ENCODE assay signal across 24 cellular contexts in the genomic region with DNA sequence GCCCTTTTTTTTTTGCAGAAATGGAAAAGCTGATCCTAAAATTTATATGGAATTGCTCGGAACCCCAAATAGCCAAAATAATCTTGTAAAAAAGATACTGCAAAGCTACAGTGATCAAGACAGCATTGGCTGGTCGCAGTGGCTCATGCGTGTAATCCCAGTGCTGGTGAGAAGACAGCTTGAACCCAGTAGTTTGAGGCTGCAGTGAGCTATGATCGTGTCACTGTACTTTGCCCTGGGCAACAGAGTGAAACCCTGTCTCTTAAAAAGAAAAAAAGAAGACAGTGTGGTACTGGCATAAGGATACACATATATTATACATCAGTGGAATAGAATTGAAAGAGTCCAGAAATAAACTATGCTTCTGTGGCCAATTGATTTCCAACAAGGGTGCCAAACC. TPM values are rescaled to one million over a fixed set of nuclear protein-coding genes. Genes with fewer than 3 reads are reported as not detected.
DNase-seq lines count a peak whose midpoint lies in the region; ATAC-seq, FAIRE-seq and TF ChIP-seq lines count a peak whose summit lies in the region.
"Had no signal": no experiment of that assay in that cellular context is flagged by ENCODE, and none has a peak within 500 bp of the region (broad histone marks: within the 10 kb centered on the region; RNA-seq: fewer than 3 reads in every experiment).

No MANE protein-coding gene starts in this region.

- H3K9me2 ChIP-seq in MM.1S (replicated peaks; ENCODE audit: insufficient read depth, low read length) (no peaks in the 10 kb centered on the region), GM23338 (ENCODE audit: insufficient read depth) (no peaks in the 10 kb centered on the region)

- peaks cover 95% of the 10 kb centered on the region for H3F3A ChIP-seq in MM.1S (ENCODE audit: insufficient read depth, low read length)
- H3F3A ChIP-seq in GM23338 (replicated peaks; ENCODE audit: low read depth): 0 out of 2 replicates have a peak, but pooled peaks cover 4% of the 10 kb centered on the region

- TF ChIP-seq EP300 in HepG2 (IDR thresholded peaks at IDR 0.05; ENCODE audit: low read depth in 2 of 2, low read length in 2 of 2) (no peak), HepG2 (CRISPR knock-in tag; IDR thresholded peaks at IDR 0.05; ENCODE audit: borderline replicate concordance) (no peak)

- peak overlapping the region; percentile 44 for H3K27ac Mint-ChIP-seq in activated naive CD8-positive, alpha-beta T cell treated with anti-CD3 and anti-CD28 coated beads, Interleukin-2, amount 10 ng/mL, durations not matched to agents 7 days and 5 days
- no peak overlapping the region for H3K27ac Mint-ChIP-seq in GM23338
- H3K27ac Mint-ChIP-seq: progenitor cell of endocrine pancreas had no signal

- H3K27ac ChIP-seq in HepG2 (ENCODE audit: extremely low read length, insufficient read depth, low read length): no peak overlapping the region
- no peak overlapping the region for H3K27ac ChIP-seq in right lobe of liver
- H3K27ac ChIP-seq in MM.1S (ENCODE audit: low read length): peak overlapping the region; percentile 99
- no peak overlapping the region for H3K27ac ChIP-seq in GM23338 (ENCODE audit: low read depth)
- H3K27ac ChIP-seq in left ventricle myocardium inferior (replicated peaks): no peak overlapping the region
- H3K27ac ChIP-seq: neural progenitor cell had no signal

- no TSS peak for BruUV-seq in HepG2 (replicated peaks; lab: Mats Ljungman, UMichigan)

- H3K9ac ChIP-seq in HepG2 (ENCODE audit: insufficient read depth, low read depth, low read length) (no peak overlapping the region), MM.1S (ENCODE audit: low read length) (peak overlapping the region; percentile 99)
- H3K9ac ChIP-seq: neural progenitor cell had no signal

- H3K4me2 ChIP-seq in HepG2 (ENCODE audit: low read depth, low read length): no peak overlapping the region
- peak overlapping the region; percentile 77 for H3K4me2 ChIP-seq in MM.1S (ENCODE audit: low read depth, low read length)
- H3K4me2 ChIP-seq in GM23338: no peak overlapping the region
- H3K4me2 ChIP-seq: neural progenitor cell had no signal

- POLR2A ChIA-PET in HepG2 (lab: Yijun Ruan, JAX): interaction anchor here (1.2 kb wide), 1 partner anchor 21 kb away, joined by 4 read pairs; no protein-coding TSS in a partner anchor
- POLR2A ChIA-PET in activated naive CD8-positive, alpha-beta T cell treated with anti-CD3 and anti-CD28 coated beads, Interleukin-2, amount 10 ng/mL, durations not matched to agents 7 days and 5 days (lab: Charles Lee): interaction anchor here (0.9 to 8.4 kb wide), 6 partner anchors 9 to 67 kb away, joined by 3 to 56 read pairs (median 4); a partner anchor contains a TSS

- H2AFZ ChIP-seq in HepG2 (ENCODE audit: low read length) (no peak overlapping the region), MM.1S (ENCODE audit: low read length) (no peak overlapping the region), GM23338 (no peak overlapping the region)
- H2AFZ ChIP-seq: neural progenitor cell had no signal

- intact Hi-C loops in HepG2 (cut with micrococcal nuclease; ENCODE audit: unreplicated experiment): no loop called here
- intact Hi-C loops in right lobe of liver (cut with DNase I): no loop called here
- intact Hi-C loops in left ventricle myocardium inferior (cut with micrococcal nuclease): no loop called here

- TF ChIP-seq POLR2A in HepG2 (IDR thresholded peaks at IDR 0.05; ENCODE audit: insufficient read depth in 1 of 2, low read depth in 2 of 2, low read length in 2 of 2) (no peak), right lobe of liver (IDR thresholded peaks at IDR 0.05) (no peak)

- H3K27me3 ChIP-seq in HepG2 (ENCODE audit: control insufficient read depth in 1 of 2, insufficient read depth in 2 of 2, low read length in 2 of 2): peaks cover 2 to 11% of the 10 kb centered on the region in 2 experiments; a peak in 3 of 5 replicates
- no peaks in the 10 kb centered on the region for H3K27me3 ChIP-seq in right lobe of liver
- H3K27me3 ChIP-seq in MM.1S (replicated peaks; ENCODE audit: insufficient read depth, low read length): no peaks in the 10 kb centered on the region
- peaks cover 50% of the 10 kb centered on the region for H3K27me3 ChIP-seq in GM23338 (ENCODE audit: insufficient read depth)
- H3K27me3 ChIP-seq in left ventricle myocardium inferior (ENCODE audit: low read depth): no peaks in the 10 kb centered on the region
- H3K27me3 ChIP-seq: ascending aorta, heart left ventricle had no signal

- H3K27me3 Mint-ChIP-seq in activated naive CD8-positive, alpha-beta T cell treated with anti-CD3 and anti-CD28 coated beads, Interleukin-2, amount 10 ng/mL, durations not matched to agents 7 days and 5 days: no peaks in the 10 kb centered on the region
- peaks cover 26% of the 10 kb centered on the region for H3K27me3 Mint-ChIP-seq in GM23338 (ENCODE audit: insufficient read depth, low read depth, poor library complexity)
- H3K27me3 Mint-ChIP-seq: stimulated activated naive CD8-positive, alpha-beta T cell treated with anti-CD3 and anti-CD28 coated beads, Interleukin-15, amount 100 ng/mL, for 72 hours had no signal

- no peaks in the 10 kb centered on the region for H3K9me3 ChIP-seq in HepG2 (ENCODE audit: low read length)
- H3K9me3 ChIP-seq in right lobe of liver: no peaks in the 10 kb centered on the region
- no peaks in the 10 kb centered on the region for H3K9me3 ChIP-seq in MM.1S (replicated peaks; ENCODE audit: insufficient read depth, low read length)
- H3K9me3 ChIP-seq in left ventricle myocardium inferior (replicated peaks): no peaks in the 10 kb centered on the region
- H3K9me3 ChIP-seq: ascending aorta, Caco-2, heart left ventricle had no signal

- H3K79me2 ChIP-seq in HepG2 (ENCODE audit: insufficient read depth, low read length) (no peaks in the 10 kb centered on the region), MM.1S (ENCODE audit: low read length) (peaks cover 95% of the 10 kb centered on the region), GM23338 (replicated peaks; ENCODE audit: insufficient read depth) (no peaks in the 10 kb centered on the region)

- peaks cover 47% of the 10 kb centered on the region for H3K36me3 Mint-ChIP-seq in activated naive CD8-positive, alpha-beta T cell treated with anti-CD3 and anti-CD28 coated beads, Interleukin-2, amount 10 ng/mL, durations not matched to agents 7 days and 5 days
- no peaks in the 10 kb centered on the region for H3K36me3 Mint-ChIP-seq in GM23338 (ENCODE audit: low read depth)
- H3K36me3 Mint-ChIP-seq: neural progenitor cell had no signal

- no peaks in the 10 kb centered on the region for H3K9me3 Mint-ChIP-seq in activated naive CD8-positive, alpha-beta T cell treated with anti-CD3 and anti-CD28 coated beads, Interleukin-2, amount 10 ng/mL, durations not matched to agents 7 days and 5 days
- no peaks in the 10 kb centered on the region; the same call in 2 of the 3 replicates for H3K9me3 Mint-ChIP-seq in GM23338
- H3K9me3 Mint-ChIP-seq: neural progenitor cell; stimulated activated naive CD8-positive, alpha-beta T cell treated with anti-CD3 and anti-CD28 coated beads, Interleukin-15, amount 100 ng/mL, for 72 hours had no signal

- H3K4me1 ChIP-seq in HepG2 (ENCODE audit: insufficient read depth, low read length): peaks cover 29% of the 10 kb centered on the region
- H3K4me1 ChIP-seq in right lobe of liver: peaks cover 0 to 19% (median 4%) of the 10 kb centered on the region in 4 donors
- H3K4me1 ChIP-seq in MM.1S (ENCODE audit: low read length): peaks cover 20% of the 10 kb centered on the region
- H3K4me1 ChIP-seq in GM23338 (ENCODE audit: insufficient read depth): no peaks in the 10 kb centered on the region; the same call in 1 of the 2 replicates
- peaks cover 12% of the 10 kb centered on the region for H3K4me1 ChIP-seq in left ventricle myocardium inferior
- H3K4me1 ChIP-seq: Caco-2, neural progenitor cell had no signal

- CTCF ChIA-PET in HepG2 (lab: Yijun Ruan, JAX; ENCODE audit: low intra/inter-chr PET ratio, low total read pairs): no interaction called here

- 18% methylated on average over 4 of the region's 4 CpGs for WGBS in HepG2 (ENCODE audit: low lambda C conversion rate)
- 57% methylated on average over 4 of the region's 4 CpGs for WGBS in right lobe of liver (ENCODE audit: insufficient coverage, low coverage, low lambda C conversion rate, missing lambda C conversion rate)

- H3K4me3 ChIP-seq in HepG2 (replicated peaks in 1 of 3; ENCODE audit: insufficient read depth in 1 of 3, low read depth in 2 of 3, low read length in 3 of 3) (no peak overlapping the region), right lobe of liver (no peak overlapping the region), MM.1S (ENCODE audit: low read length) (peak overlapping the region; percentile 94), GM23338 (no peak overlapping the region), left ventricle myocardium inferior (no peak overlapping the region)
- H3K4me3 ChIP-seq: ascending aorta, heart left ventricle, neural progenitor cell, skin epidermis had no signal

- no peak for ATAC-seq in HepG2
- ATAC-seq in right lobe of liver: no peak
- no peak for ATAC-seq in activated naive CD8-positive, alpha-beta T cell treated with anti-CD3 and anti-CD28 coated beads, Interleukin-2, amount 10 ng/mL, durations not matched to agents 7 days and 5 days (ENCODE audit: low read depth)
- no peak for ATAC-seq in GM23338
- no peak for ATAC-seq in HG03521 (IDR thresholded peaks at IDR 0.05; ENCODE audit: unreplicated experiment)
- ATAC-seq: HCT116, heart left ventricle, left colon had no signal

- TF ChIP-seq CTCF in HepG2 (CRISPR knock-in tag; IDR thresholded peaks at IDR 0.05) (no peak), right lobe of liver (IDR thresholded peaks at IDR 0.05) (no peak), MM.1S (IDR thresholded peaks at IDR 0.05; ENCODE audit: low read length) (no peak), GM23338 (conservative IDR thresholded peaks at IDR 0.05; ENCODE audit: low read depth in 2 of 2) (no peak), left ventricle myocardium inferior (IDR thresholded peaks at IDR 0.05; ENCODE audit: borderline replicate concordance) (no peak)

- TF ChIP-seq RAD21 in HepG2 (CRISPR knock-in tag; IDR thresholded peaks at IDR 0.05): no peak

- H3K36me3 ChIP-seq in HepG2 (replicated peaks in 1 of 2; ENCODE audit: control insufficient read depth in 1 of 2, insufficient read depth in 2 of 2, low read length in 2 of 2): no peaks in the 10 kb centered on the region
- H3K36me3 ChIP-seq in right lobe of liver: no peaks in the 10 kb centered on the region
- H3K36me3 ChIP-seq in MM.1S (replicated peaks; ENCODE audit: insufficient read depth, low read length): peaks cover 36% of the 10 kb centered on the region
- no peaks in the 10 kb centered on the region for H3K36me3 ChIP-seq in GM23338 (ENCODE audit: insufficient read depth)
- H3K36me3 ChIP-seq in left ventricle myocardium inferior: no peaks in the 10 kb centered on the region
- H3K36me3 ChIP-seq: ascending aorta, heart left ventricle, neural progenitor cell had no signal

- FAIRE-seq in HepG2 (lab: Jason Lieb, UNC): no peak

- H4K20me1 ChIP-seq in HepG2 (ENCODE audit: insufficient read depth, low read length): no peaks in the 10 kb centered on the region
- peaks cover 8% of the 10 kb centered on the region for H4K20me1 ChIP-seq in MM.1S (ENCODE audit: insufficient read depth, low read length)
- H4K20me1 ChIP-seq in GM23338 (replicated peaks; ENCODE audit: insufficient read depth): no peaks in the 10 kb centered on the region; the same call in 1 of the 2 replicates

- peak overlapping the region; percentile 16 for H3K4me3 Mint-ChIP-seq in activated naive CD8-positive, alpha-beta T cell treated with anti-CD3 and anti-CD28 coated beads, Interleukin-2, amount 10 ng/mL, durations not matched to agents 7 days and 5 days
- H3K4me3 Mint-ChIP-seq in GM23338: no peak overlapping the region

- no peak for DNase-seq in HepG2 (ENCODE audit: low spot score)
- no peak for DNase-seq in right lobe of liver
- peak; percentile 47 for DNase-seq in MM.1S
- DNase-seq in activated naive CD8-positive, alpha-beta T cell treated with anti-CD3 and anti-CD28 coated beads, Interleukin-2, amount 10 ng/mL, durations not matched to agents 7 days and 5 days: no peak
- DNase-seq in GM23338 (ENCODE audit: low spot score): no peak
- DNase-seq in pons (ENCODE audit: low spot score): no peak
- DNase-seq in left ventricle myocardium inferior: no peak
- DNase-seq: Caco-2; central memory CD4-positive, alpha-beta T cell; heart left ventricle; left colon; NCI-H1105 treated with DMSO at 0.1 percent for 48 hours; NCI-H69; SHP77; stimulated activated CD4-positive, alpha-beta T cell treated with anti-CD3 and anti-CD28 coated beads, Interleukin-4, amount 100 ng/mL, for 1 hour; stimulated activated naive CD8-positive, alpha-beta T cell treated with anti-CD3 and anti-CD28 coated beads, Interleukin-15, amount 100 ng/mL, for 72 hours; trophoblast cell had no signal

- peaks cover 54% of the 10 kb centered on the region for H3K4me1 Mint-ChIP-seq in activated naive CD8-positive, alpha-beta T cell treated with anti-CD3 and anti-CD28 coated beads, Interleukin-2, amount 10 ng/mL, durations not matched to agents 7 days and 5 days
- H3K4me1 Mint-ChIP-seq in GM23338: peaks cover 4% of the 10 kb centered on the region; the same call in 2 of the 3 replicates

- in situ Hi-C loops in HepG2 (cut with HindIII; ENCODE audit: extremely low pct_ligation_motif_present, low pct_unique_long_range_greater_than_20kb): no loop called here

RNA-seq across cellular contexts. Expression of a gene that starts 5.4 kb away (rescaled TPM):
- total RNA-seq in HepG2 (2016; rRNA removed; fragmentation: Illumina TruSeq; extraction: Trizol): 0.13 and 0.18 TPM in 2 replicates
- total RNA-seq in HepG2 (2016; cell fraction: cytosol; rRNA removed; fragmentation: Illumina TruSeq; extraction: Trizol; ENCODE audit: low read depth): not detected in 2 replicates
- total RNA-seq in HepG2 (2016; cell fraction: insoluble cytoplasmic fraction; rRNA removed; fragmentation: Illumina TruSeq; extraction: Trizol): 0.32 TPM in 1 of 2 replicates, not detected in the other
- not detected in 2 replicates for total RNA-seq in HepG2 (2016; cell fraction: membrane; rRNA removed; fragmentation: Illumina TruSeq; extraction: Trizol)
- not detected in 2 replicates for total RNA-seq in HepG2 (2016; cell fraction: nucleus; rRNA removed; fragmentation: Illumina TruSeq; extraction: Trizol)
- polyA plus RNA-seq in HepG2 (2011; rRNA removed): 0.14 and 0.16 TPM in 2 replicates
- 0.09 and 0.13 TPM in 2 replicates for polyA plus RNA-seq in HepG2 (2011; cell fraction: cytosol; rRNA removed)
- 0.39 and 0.40 TPM in 2 replicates for polyA plus RNA-seq in HepG2 (2011; cell fraction: nucleus; rRNA removed)
- 0.20 and 0.30 TPM in 2 replicates for polyA plus RNA-seq in HepG2 (2012)
- not detected in 2 replicates for polyA plus RNA-seq in HepG2 (2016; cell fraction: cytosol; fragmentation: Illumina TruSeq; extraction: Trizol; ENCODE audit: low read depth)
- polyA plus RNA-seq in HepG2 (2016; cell fraction: insoluble cytoplasmic fraction; fragmentation: Illumina TruSeq; extraction: Trizol; ENCODE audit: low read depth): 0.33 TPM in 1 of 2 replicates, not detected in the other
- not detected in 2 replicates for polyA plus RNA-seq in HepG2 (2016; cell fraction: membrane; fragmentation: Illumina TruSeq; extraction: Trizol; ENCODE audit: low read depth)
- 0.20 TPM in 1 of 2 replicates, not detected in the other for polyA plus RNA-seq in HepG2 (2016; cell fraction: nucleus; fragmentation: Illumina TruSeq; extraction: Trizol; ENCODE audit: insufficient read depth, low read depth)
- polyA minus RNA-seq in HepG2 (2011; rRNA and poly(A)+ RNA removed; ENCODE audit: low replicate concordance): 0.40 and 2.6 TPM in 2 replicates
- not detected in 2 replicates for polyA minus RNA-seq in HepG2 (2011; cell fraction: cytosol; rRNA and poly(A)+ RNA removed)
- not detected in 2 replicates for polyA minus RNA-seq in HepG2 (2011; cell fraction: nucleus; rRNA and poly(A)+ RNA removed)
- total RNA-seq in right lobe of liver: 1 to 10 TPM; 2.9 to 8.0 (median 3.9) TPM
- 100 to 1,000 TPM; 415 to 420 TPM for total RNA-seq in activated naive CD8-positive, alpha-beta T cell treated with anti-CD3 and anti-CD28 coated beads, Interleukin-2, amount 10 ng/mL, durations not matched to agents 7 days and 5 days
- total RNA-seq in GM23338 (2014; rRNA removed; shearing (Covaris generic)): 0.39 TPM in 1 of 2 replicates, not detected in the other
- 0.32 and 0.43 TPM in 2 replicates for polyA plus RNA-seq in GM23338 (2016; fragmentation: Nextera tagmentation; extraction: Ambion mirVana)
- 1.1 TPM for total RNA-seq in left ventricle myocardium inferior
- total RNA-seq: dermis microvascular lymphatic vessel endothelial cell had no signal

RNA-seq across cellular contexts. Expression of a gene that starts 20.9 kb away (rescaled TPM):
- total RNA-seq in HepG2 (2016; rRNA removed; fragmentation: Illumina TruSeq; extraction: Trizol): 2.7 and 7.2 TPM in 2 replicates
- total RNA-seq in HepG2 (2016; cell fraction: cytosol; rRNA removed; fragmentation: Illumina TruSeq; extraction: Trizol; ENCODE audit: low read depth): 3.9 and 6.0 TPM in 2 replicates
- 1.3 and 7.7 TPM in 2 replicates for total RNA-seq in HepG2 (2016; cell fraction: insoluble cytoplasmic fraction; rRNA removed; fragmentation: Illumina TruSeq; extraction: Trizol)
- total RNA-seq in HepG2 (2016; cell fraction: membrane; rRNA removed; fragmentation: Illumina TruSeq; extraction: Trizol): 2.3 TPM in 2 replicates
- 12.9 and 16.2 TPM in 2 replicates for total RNA-seq in HepG2 (2016; cell fraction: nucleus; rRNA removed; fragmentation: Illumina TruSeq; extraction: Trizol)
- polyA plus RNA-seq in HepG2 (2011; rRNA removed): 23.5 and 25.2 TPM in 2 replicates
- 4.3 and 5.6 TPM in 2 replicates for polyA plus RNA-seq in HepG2 (2011; cell fraction: cytosol; rRNA removed)
- 112 and 125 TPM in 2 replicates for polyA plus RNA-seq in HepG2 (2011; cell fraction: nucleus; rRNA removed)
- 10.0 and 10.8 TPM in 2 replicates for polyA plus RNA-seq in HepG2 (2012)
- 0.41 and 0.44 TPM in 2 replicates for polyA plus RNA-seq in HepG2 (2016; cell fraction: cytosol; fragmentation: Illumina TruSeq; extraction: Trizol; ENCODE audit: low read depth)
- 2.9 and 3.3 TPM in 2 replicates for polyA plus RNA-seq in HepG2 (2016; cell fraction: insoluble cytoplasmic fraction; fragmentation: Illumina TruSeq; extraction: Trizol; ENCODE audit: low read depth)
- 1.2 TPM in 2 replicates for polyA plus RNA-seq in HepG2 (2016; cell fraction: membrane; fragmentation: Illumina TruSeq; extraction: Trizol; ENCODE audit: low read depth)
- 64.6 and 67.6 TPM in 2 replicates for polyA plus RNA-seq in HepG2 (2016; cell fraction: nucleus; fragmentation: Illumina TruSeq; extraction: Trizol; ENCODE audit: insufficient read depth, low read depth)
- 12.1 and 29.8 TPM in 2 replicates for polyA minus RNA-seq in HepG2 (2011; rRNA and poly(A)+ RNA removed; ENCODE audit: low replicate concordance)
- 1.8 and 1.9 TPM in 2 replicates for polyA minus RNA-seq in HepG2 (2011; cell fraction: cytosol; rRNA and poly(A)+ RNA removed)
- polyA minus RNA-seq in HepG2 (2011; cell fraction: nucleus; rRNA and poly(A)+ RNA removed): 20.1 and 26.4 TPM in 2 replicates
- total RNA-seq in right lobe of liver: 10 to 100 TPM; 20.6 to 54.2 (median 37.1) TPM
- total RNA-seq in activated naive CD8-positive, alpha-beta T cell treated with anti-CD3 and anti-CD28 coated beads, Interleukin-2, amount 10 ng/mL, durations not matched to agents 7 days and 5 days: 10 to 100 TPM; 28.1 to 38.3 TPM
- total RNA-seq in GM23338 (2014; rRNA removed; shearing (Covaris generic)): 3.6 and 7.1 TPM in 2 replicates
- 3.1 and 3.2 TPM in 2 replicates for polyA plus RNA-seq in GM23338 (2016; fragmentation: Nextera tagmentation; extraction: Ambion mirVana)
- total RNA-seq in left ventricle myocardium inferior: 12.2 TPM

RNA-seq across cellular contexts. Expression of a gene that starts 21.1 kb away (rescaled TPM):
- total RNA-seq in HepG2 (2016; rRNA removed; fragmentation: Illumina TruSeq; extraction: Trizol): 15.0 and 16.9 TPM in 2 replicates
- 2.4 and 4.8 TPM in 2 replicates for total RNA-seq in HepG2 (2016; cell fraction: cytosol; rRNA removed; fragmentation: Illumina TruSeq; extraction: Trizol; ENCODE audit: low read depth)
- total RNA-seq in HepG2 (2016; cell fraction: insoluble cytoplasmic fraction; rRNA removed; fragmentation: Illumina TruSeq; extraction: Trizol): 13.9 and 16.1 TPM in 2 replicates
- 11.3 and 11.8 TPM in 2 replicates for total RNA-seq in HepG2 (2016; cell fraction: membrane; rRNA removed; fragmentation: Illumina TruSeq; extraction: Trizol)
- total RNA-seq in HepG2 (2016; cell fraction: nucleus; rRNA removed; fragmentation: Illumina TruSeq; extraction: Trizol): 20.9 and 23.7 TPM in 2 replicates
- polyA plus RNA-seq in HepG2 (2011; rRNA removed): 19.0 and 22.0 TPM in 2 replicates
- polyA plus RNA-seq in HepG2 (2011; cell fraction: cytosol; rRNA removed): 7.2 and 8.9 TPM in 2 replicates
- 49.3 and 50.2 TPM in 2 replicates for polyA plus RNA-seq in HepG2 (2011; cell fraction: nucleus; rRNA removed)
- 15.4 and 16.5 TPM in 2 replicates for polyA plus RNA-seq in HepG2 (2012)
- polyA plus RNA-seq in HepG2 (2016; cell fraction: cytosol; fragmentation: Illumina TruSeq; extraction: Trizol; ENCODE audit: low read depth): 1.4 and 2.0 TPM in 2 replicates
- 11.3 and 12.0 TPM in 2 replicates for polyA plus RNA-seq in HepG2 (2016; cell fraction: insoluble cytoplasmic fraction; fragmentation: Illumina TruSeq; extraction: Trizol; ENCODE audit: low read depth)
- polyA plus RNA-seq in HepG2 (2016; cell fraction: membrane; fragmentation: Illumina TruSeq; extraction: Trizol; ENCODE audit: low read depth): 4.1 and 5.8 TPM in 2 replicates
- polyA plus RNA-seq in HepG2 (2016; cell fraction: nucleus; fragmentation: Illumina TruSeq; extraction: Trizol; ENCODE audit: insufficient read depth, low read depth): 21.2 and 25.1 TPM in 2 replicates
- 41.0 and 77.8 TPM in 2 replicates for polyA minus RNA-seq in HepG2 (2011; rRNA and poly(A)+ RNA removed; ENCODE audit: low replicate concordance)
- 8.4 and 10.6 TPM in 2 replicates for polyA minus RNA-seq in HepG2 (2011; cell fraction: cytosol; rRNA and poly(A)+ RNA removed)
- polyA minus RNA-seq in HepG2 (2011; cell fraction: nucleus; rRNA and poly(A)+ RNA removed): 91.4 and 93.6 TPM in 2 replicates
- 10 to 100 TPM in 5 of 6 experiments, 1 to 10 TPM in 1; 5.5 to 24.4 (median 19.2) TPM for total RNA-seq in right lobe of liver
- 10 to 100 TPM; 53.6 to 60.2 TPM for total RNA-seq in activated naive CD8-positive, alpha-beta T cell treated with anti-CD3 and anti-CD28 coated beads, Interleukin-2, amount 10 ng/mL, durations not matched to agents 7 days and 5 days
- total RNA-seq in GM23338 (2014; rRNA removed; shearing (Covaris generic)): 13.0 and 13.2 TPM in 2 replicates
- 1.3 and 2.6 TPM in 2 replicates for polyA plus RNA-seq in GM23338 (2016; fragmentation: Nextera tagmentation; extraction: Ambion mirVana)
- 26.5 TPM for total RNA-seq in left ventricle myocardium inferior

RNA-seq across cellular contexts. Expression of a gene that starts 30.4 kb away (rescaled TPM):
- total RNA-seq in HepG2 (2016; rRNA removed; fragmentation: Illumina TruSeq; extraction: Trizol): 0.77 and 0.91 TPM in 2 replicates
- 0.18 and 0.91 TPM in 2 replicates for total RNA-seq in HepG2 (2016; cell fraction: cytosol; rRNA removed; fragmentation: Illumina TruSeq; extraction: Trizol; ENCODE audit: low read depth)
- 0.49 and 1.3 TPM in 2 replicates for total RNA-seq in HepG2 (2016; cell fraction: insoluble cytoplasmic fraction; rRNA removed; fragmentation: Illumina TruSeq; extraction: Trizol)
- 0.90 and 1.1 TPM in 2 replicates for total RNA-seq in HepG2 (2016; cell fraction: membrane; rRNA removed; fragmentation: Illumina TruSeq; extraction: Trizol)
- 0.72 and 1.5 TPM in 2 replicates for total RNA-seq in HepG2 (2016; cell fraction: nucleus; rRNA removed; fragmentation: Illumina TruSeq; extraction: Trizol)
- 1.5 and 1.6 TPM in 2 replicates for polyA plus RNA-seq in HepG2 (2011; rRNA removed)
- 0.87 and 1.9 TPM in 2 replicates for polyA plus RNA-seq in HepG2 (2011; cell fraction: cytosol; rRNA removed)
- polyA plus RNA-seq in HepG2 (2011; cell fraction: nucleus; rRNA removed): 3.2 and 4.1 TPM in 2 replicates
- 0.89 and 0.92 TPM in 2 replicates for polyA plus RNA-seq in HepG2 (2012)
- 0.21 and 0.27 TPM in 2 replicates for polyA plus RNA-seq in HepG2 (2016; cell fraction: cytosol; fragmentation: Illumina TruSeq; extraction: Trizol; ENCODE audit: low read depth)
- polyA plus RNA-seq in HepG2 (2016; cell fraction: insoluble cytoplasmic fraction; fragmentation: Illumina TruSeq; extraction: Trizol; ENCODE audit: low read depth): 1.0 and 1.1 TPM in 2 replicates
- polyA plus RNA-seq in HepG2 (2016; cell fraction: membrane; fragmentation: Illumina TruSeq; extraction: Trizol; ENCODE audit: low read depth): 0.57 and 0.81 TPM in 2 replicates
- polyA plus RNA-seq in HepG2 (2016; cell fraction: nucleus; fragmentation: Illumina TruSeq; extraction: Trizol; ENCODE audit: insufficient read depth, low read depth): 2.2 and 2.3 TPM in 2 replicates
- polyA minus RNA-seq in HepG2 (2011; rRNA and poly(A)+ RNA removed; ENCODE audit: low replicate concordance): 4.0 and 33.4 TPM in 2 replicates
- 0.99 and 1.1 TPM in 2 replicates for polyA minus RNA-seq in HepG2 (2011; cell fraction: cytosol; rRNA and poly(A)+ RNA removed)
- polyA minus RNA-seq in HepG2 (2011; cell fraction: nucleus; rRNA and poly(A)+ RNA removed): 0.25 and 1.7 TPM in 2 replicates
- total RNA-seq in right lobe of liver: 1 to 10 TPM; 1.9 to 2.4 (median 2.1) TPM
- total RNA-seq in activated naive CD8-positive, alpha-beta T cell treated with anti-CD3 and anti-CD28 coated beads, Interleukin-2, amount 10 ng/mL, durations not matched to agents 7 days and 5 days: 10 to 100 TPM; 38.1 to 40.3 TPM
- 39.3 and 50.2 TPM in 2 replicates for total RNA-seq in GM23338 (2014; rRNA removed; shearing (Covaris generic))
- 16.4 and 18.5 TPM in 2 replicates for polyA plus RNA-seq in GM23338 (2016; fragmentation: Nextera tagmentation; extraction: Ambion mirVana)
- total RNA-seq in left ventricle myocardium inferior: 14.9 TPM

Comparison
In these comparisons a context has a peak if more than half of its experiments do, and no peak if none do; other contexts are left out.
1. RNA of a gene that starts 5.4 kb away (total RNA-seq): 415 to 420 TPM in activated naive CD8-positive, alpha-beta T cell treated with anti-CD3 and anti-CD28 coated beads, Interleukin-2, amount 10 ng/mL, durations not matched to agents 7 days and 5 days; 2.9 to 8.0 TPM in right lobe of liver, 1.1 TPM in left ventricle myocardium inferior (single experiment), 0.13 to 0.32 TPM in HepG2 and 0.39 TPM in GM23338; every median in the first group is over 10 times any median in the second.